Comparison of ENCODE assay signal across 8 cellular contexts in the genomic region with DNA sequence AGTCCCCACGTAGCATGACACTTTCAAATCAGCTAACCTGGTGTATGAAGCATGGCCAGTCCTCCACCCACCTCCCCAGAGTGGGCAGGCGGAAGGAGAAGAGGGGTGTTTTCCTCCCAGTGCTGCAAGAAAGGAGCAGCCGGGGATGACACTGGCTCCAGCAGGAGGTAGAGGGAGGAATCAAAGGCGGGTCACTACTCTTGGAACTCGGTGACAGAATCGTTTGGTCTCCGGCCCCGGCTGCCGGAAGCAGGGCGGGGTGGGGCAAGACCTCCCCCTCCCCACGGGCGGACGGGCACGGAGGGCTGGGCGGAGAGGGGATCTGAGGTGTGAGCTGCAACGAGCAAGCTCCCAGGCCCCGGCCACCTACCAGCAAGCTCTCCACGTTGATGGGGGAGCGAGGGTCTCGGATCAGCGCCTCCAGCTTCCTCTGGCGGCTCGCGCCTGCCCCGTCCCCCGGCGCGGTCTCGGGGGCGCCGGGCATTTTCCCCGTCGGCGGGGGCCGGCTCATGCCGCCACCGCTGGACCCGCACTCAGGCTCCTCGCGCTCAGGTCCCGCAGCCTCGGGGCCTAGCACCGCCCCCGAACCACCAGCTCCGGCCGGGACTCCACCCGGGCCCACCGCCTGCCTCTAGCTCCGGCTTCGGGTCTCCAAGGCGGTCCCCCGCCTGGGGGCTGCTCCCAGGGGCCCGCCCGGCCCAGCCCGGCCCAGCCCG. TPM values are rescaled to one million over a fixed set of nuclear protein-coding genes. Genes with fewer than 3 reads are reported as not detected.
DNase-seq lines count a peak whose midpoint lies in the region; ATAC-seq, FAIRE-seq and TF ChIP-seq lines count a peak whose summit lies in the region.

No MANE protein-coding gene starts in this region.

- H3K36me3 Mint-ChIP-seq in activated CD8-positive, alpha-beta memory T cell treated with anti-CD3 and anti-CD28 coated beads, Interleukin-2, amount 10 ng/mL, durations not matched to agents 7 days and 5 days = peaks cover 1% of the 10 kb centered on the region

- H3K36me3 ChIP-seq in thoracic aorta = no peaks in the 10 kb centered on the region

- peak; percentile 37 to 64 for ATAC-seq in A549
- ATAC-seq in GM18498 (IDR thresholded peaks at IDR 0.05; ENCODE audit: unreplicated experiment) = peak; percentile 41
- peak; percentile 31 for ATAC-seq in HG02870 (IDR thresholded peaks at IDR 0.05; ENCODE audit: unreplicated experiment)
- peak; percentile 30 for ATAC-seq in activated CD8-positive, alpha-beta memory T cell treated with anti-CD3 and anti-CD28 coated beads, Interleukin-2, amount 10 ng/mL, durations not matched to agents 7 days and 5 days
- ATAC-seq in thoracic aorta (ENCODE audit: insufficient number of reproducible peaks, low FRiP score, low read depth) = peak; percentile 23

- no peaks in the 10 kb centered on the region for H3K9me3 Mint-ChIP-seq in activated CD8-positive, alpha-beta memory T cell treated with anti-CD3 and anti-CD28 coated beads, Interleukin-2, amount 10 ng/mL, durations not matched to agents 7 days and 5 days (ENCODE audit: low read depth)

- no peak for TF ChIP-seq POLR2A in A549 (IDR thresholded peaks at IDR 0.05; ENCODE audit: low read length)

- TF ChIP-seq CTCF in A549 (IDR thresholded peaks at IDR 0.05) (no peak), thoracic aorta (IDR thresholded peaks at IDR 0.05) (no peak)

- peak overlapping the region; percentile 94 for H3K4me3 Mint-ChIP-seq in activated CD8-positive, alpha-beta memory T cell treated with anti-CD3 and anti-CD28 coated beads, Interleukin-2, amount 10 ng/mL, durations not matched to agents 7 days and 5 days

- peaks cover 51% of the 10 kb centered on the region for H3K4me1 ChIP-seq in A549
- peaks cover 23 to 34% of the 10 kb centered on the region in 2 donors for H3K4me1 ChIP-seq in thoracic aorta (ENCODE audit: control insufficient read depth in 1 of 2, low read depth in 2 of 2)

- POLR2A ChIA-PET in A549 (lab: Yijun Ruan, JAX) = interaction anchor here (0.6 to 4.8 kb wide), 16 partner anchors 12 to 239 kb away, joined by 3 to 82 read pairs (median 5); partner anchors contain the start of gene SLC66A3

- DNase-seq in A549 (ENCODE audit: low read depth in 1 of 2, low spot score in 1 of 2) (peak; percentile 36 to 68), NCI-H345 (lab: John Stamatoyannopoulos, UW) (peak; percentile 71), epithelial cell of prostate (ENCODE audit: low read depth, low spot score) (no peak), myocyte (ENCODE audit: low read depth) (peak; percentile 52), thoracic aorta (ENCODE audit: low spot score) (no peak)
- peak; percentile 64 for DNase-seq in activated CD8-positive, alpha-beta memory T cell treated with anti-CD3 and anti-CD28 coated beads, Interleukin-2, amount 10 ng/mL, durations not matched to agents 7 days and 5 days

- no peak for FAIRE-seq in A549 (lab: Jason Lieb, UNC)

- peak overlapping the region; percentile 86 for H3K27ac Mint-ChIP-seq in activated CD8-positive, alpha-beta memory T cell treated with anti-CD3 and anti-CD28 coated beads, Interleukin-2, amount 10 ng/mL, durations not matched to agents 7 days and 5 days

- no peaks in the 10 kb centered on the region for H3K9me3 ChIP-seq in A549
- H3K9me3 ChIP-seq in thoracic aorta = no peaks in the 10 kb centered on the region

- H3K4me2 ChIP-seq in A549 = peak overlapping the region; percentile 95

- peaks cover 8% of the 10 kb centered on the region for H3K27me3 Mint-ChIP-seq in activated CD8-positive, alpha-beta memory T cell treated with anti-CD3 and anti-CD28 coated beads, Interleukin-2, amount 10 ng/mL, durations not matched to agents 7 days and 5 days

- peaks cover 22% of the 10 kb centered on the region for H3K4me1 Mint-ChIP-seq in activated CD8-positive, alpha-beta memory T cell treated with anti-CD3 and anti-CD28 coated beads, Interleukin-2, amount 10 ng/mL, durations not matched to agents 7 days and 5 days

- peak overlapping the region; percentile 94 to 95 for H3K27ac ChIP-seq in A549
- peak overlapping the region; percentile 91 for H3K27ac ChIP-seq in epithelial cell of prostate
- peak overlapping the region; percentile 100 for H3K27ac ChIP-seq in thoracic aorta

- no peak for TF ChIP-seq RAD21 in A549 (conservative IDR thresholded peaks at IDR 0.05 in 1 of 2, IDR thresholded peaks at IDR 0.05 in 1 of 2)

- no peak for TF ChIP-seq EP300 in A549 (IDR thresholded peaks at IDR 0.05)

- WGBS in A549 (ENCODE audit: missing lambda C conversion rate) = under 1% methylated on average over 43 of the region's 56 CpGs

- H3K4me3 ChIP-seq in A549 (peak overlapping the region; percentile 92), thoracic aorta (peak overlapping the region; percentile 82)

- CTCF ChIA-PET in A549 (lab: Yijun Ruan, JAX) = interaction anchor here (0.6 to 3.4 kb wide), 15 partner anchors 19 to 219 kb away, joined by 3 to 21 read pairs (median 7); partner anchors contain the start of gene E2F6
- CTCF ChIA-PET in activated CD8-positive, alpha-beta memory T cell treated with anti-CD3 and anti-CD28 coated beads, Interleukin-2, amount 10 ng/mL, durations not matched to agents 7 days and 5 days (lab: Charles Lee) = interaction anchor here (0.6 to 1.5 kb wide), 5 partner anchors 10 to 240 kb away, joined by 3 to 7 read pairs (median 3); a partner anchor contains a TSS

- H3K27me3 ChIP-seq in thoracic aorta (replicated peaks; ENCODE audit: insufficient read depth) = no peaks in the 10 kb centered on the region

TF ChIP-seq in A549, 52 proteins besides CTCF, POLR2A, EP300 and RAD21:
- TF ChIP-seq, protein P1, sequence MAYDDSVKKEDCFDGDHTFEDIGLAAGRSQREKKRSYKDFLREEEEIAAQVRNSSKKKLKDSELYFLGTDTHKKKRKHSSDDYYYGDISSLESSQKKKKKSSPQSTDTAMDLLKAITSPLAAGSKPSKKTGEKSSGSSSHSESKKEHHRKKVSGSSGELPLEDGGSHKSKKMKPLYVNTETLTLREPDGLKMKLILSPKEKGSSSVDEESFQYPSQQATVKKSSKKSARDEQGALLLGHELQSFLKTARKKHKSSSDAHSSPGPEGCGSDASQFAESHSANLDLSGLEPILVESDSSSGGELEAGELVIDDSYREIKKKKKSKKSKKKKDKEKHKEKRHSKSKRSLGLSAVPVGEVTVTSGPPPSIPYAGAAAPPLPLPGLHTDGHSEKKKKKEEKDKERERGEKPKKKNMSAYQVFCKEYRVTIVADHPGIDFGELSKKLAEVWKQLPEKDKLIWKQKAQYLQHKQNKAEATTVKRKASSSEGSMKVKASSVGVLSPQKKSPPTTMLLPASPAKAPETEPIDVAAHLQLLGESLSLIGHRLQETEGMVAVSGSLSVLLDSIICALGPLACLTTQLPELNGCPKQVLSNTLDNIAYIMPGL (CRISPR knock-in tag; IDR thresholded peaks at IDR 0.05; ENCODE audit: borderline replicate concordance) = no peak
- TF ChIP-seq, protein P2, sequence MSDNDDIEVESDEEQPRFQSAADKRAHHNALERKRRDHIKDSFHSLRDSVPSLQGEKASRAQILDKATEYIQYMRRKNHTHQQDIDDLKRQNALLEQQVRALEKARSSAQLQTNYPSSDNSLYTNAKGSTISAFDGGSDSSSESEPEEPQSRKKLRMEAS (IDR thresholded peaks at IDR 0.05) = peak; percentile 32
- TF ChIP-seq PHF8 (IDR thresholded peaks at IDR 0.05; ENCODE audit: borderline replicate concordance, low read depth) = peak; percentile 89; the same call in 1 of the 2 replicates

RNA-seq across cellular contexts. Expression of gene ROCK2, which starts 0.7 kb away (rescaled TPM):
- 33.4 and 38.7 TPM in 2 replicates for polyA plus RNA-seq in A549 (2011; rRNA removed)
- polyA plus RNA-seq in A549 (2012; cell fraction: cytosol; rRNA removed) = 5.9 and 6.5 TPM in 2 replicates
- 4.2 and 6.9 TPM in 2 replicates for polyA plus RNA-seq in A549 (2012; cell fraction: nucleus; rRNA removed)
- polyA plus RNA-seq in A549 (2017; fragmentation: RNase III; extraction: RNeasy Plus Mini Kit Qiagen cat#74134 plus additional on column Dnase treatment) = 34.0 to 38.0 TPM (median 36.4 TPM) in 3 replicates
- 28.9 and 30.0 TPM in 2 replicates for polyA minus RNA-seq in A549 (2011; rRNA and poly(A)+ RNA removed)
- total RNA-seq in activated CD8-positive, alpha-beta memory T cell treated with anti-CD3 and anti-CD28 coated beads, Interleukin-2, amount 10 ng/mL, durations not matched to agents 7 days and 5 days = 10 to 100 TPM; 19.4 to 22.3 TPM
- total RNA-seq in myocyte = 27.2 and 41.1 TPM in 2 replicates
- 6.8 TPM for polyA plus RNA-seq in myocyte (2012)
- total RNA-seq in thoracic aorta = 10 to 100 TPM; 85.8 to 96.6 TPM

Comparison
In these comparisons a context has a peak if more than half of its experiments do, and no peak if none do; other contexts are left out.
1. DNase-seq: peak in A549 (2 of 2), NCI-H345 (single experiment), activated CD8-positive, alpha-beta memory T cell treated with anti-CD3 and anti-CD28 coated beads, Interleukin-2, amount 10 ng/mL, durations not matched to agents 7 days and 5 days (single experiment) and myocyte (single experiment); none in epithelial cell of prostate (single experiment) and thoracic aorta (single experiment).
2. Peak in every context shown above with its lines, with median percentiles within 50 percentile points of each other: ATAC-seq and H3K27ac ChIP-seq.